Comparison of ENCODE assay signal across 5 cellular contexts in the genomic region with DNA sequence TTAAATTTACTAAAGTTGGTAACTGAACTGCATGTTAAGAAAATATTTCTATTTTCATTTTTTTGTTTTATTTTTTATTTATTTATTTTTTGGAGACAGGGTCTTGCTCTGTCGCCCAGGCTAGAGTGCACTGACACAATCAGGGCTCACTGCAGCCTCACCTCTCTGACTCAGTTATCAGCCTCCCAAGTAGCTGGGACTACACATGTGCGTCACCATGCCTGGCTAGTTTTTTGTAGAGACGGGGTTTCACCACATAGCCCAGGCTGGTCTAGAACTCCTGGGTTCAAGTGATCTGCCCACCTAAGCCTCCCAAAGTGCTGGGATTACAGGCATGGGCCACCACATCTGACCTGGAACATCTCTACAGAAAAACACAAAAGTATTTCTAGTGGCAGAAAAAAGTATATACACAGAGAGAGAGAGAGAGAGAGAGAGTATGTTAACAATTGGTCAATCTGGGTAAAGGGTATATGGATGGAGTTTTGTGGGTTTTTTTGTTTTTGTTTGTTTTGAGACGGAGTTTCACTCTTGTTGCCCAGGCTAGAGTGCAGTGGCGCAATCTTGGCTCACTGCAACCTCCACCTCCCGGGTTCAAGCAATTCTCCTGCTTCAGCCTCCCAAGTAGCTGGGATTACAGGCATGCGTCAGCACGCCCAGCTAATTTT. TPM values are rescaled to one million over a fixed set of nuclear protein-coding genes. Genes with fewer than 3 reads are reported as not detected.
DNase-seq lines count a peak whose midpoint lies in the region; ATAC-seq, FAIRE-seq and TF ChIP-seq lines count a peak whose summit lies in the region.
"Not testable (repeated sequence)": the region's sequence is repeated elsewhere in the genome, so short reads cannot be mapped to it uniquely, and the experiment has no call there.

No MANE protein-coding gene starts in this region.

- not testable (repeated sequence) for H3K27me3 Mint-ChIP-seq in WTC11 (ENCODE audit: low read depth); activated T-cell treated with anti-CD3 and anti-CD28 coated beads, Interleukin-2, amount 50 U/mL, for 72 hours (ENCODE audit: low read depth); neural crest cell (ENCODE audit: low read depth)

- H4K20me1 ChIP-seq in K562 (replicated peaks; ENCODE audit: control insufficient read depth, insufficient read depth, low read length) = not testable (repeated sequence)

- not testable (repeated sequence) for H3K9me3 ChIP-seq in K562 (replicated peaks; ENCODE audit: control insufficient read depth, insufficient read depth, low read depth, low read length)

- TF ChIP-seq POLR2A in K562 (conservative IDR thresholded peaks at IDR 0.05) = not testable (repeated sequence)

- not testable (repeated sequence) for TF ChIP-seq EP300 in K562 (IDR thresholded peaks at IDR 0.05; ENCODE audit: low read length)

- not testable (repeated sequence) for H3K4me2 ChIP-seq in K562 (ENCODE audit: insufficient read depth, low read length)

- not testable (repeated sequence) for H3K4me3 ChIP-seq in K562

- BruUV-seq in K562 (replicated peaks; lab: Mats Ljungman, UMichigan) = not testable (repeated sequence)

- H3K4me3 Mint-ChIP-seq in WTC11; activated T-cell treated with anti-CD3 and anti-CD28 coated beads, Interleukin-2, amount 50 U/mL, for 72 hours: not testable (repeated sequence)
- H3K4me3 Mint-ChIP-seq in neural crest cell = peak overlapping the region; percentile 23

- not testable (repeated sequence) for H3K9ac ChIP-seq in K562 (ENCODE audit: insufficient read depth in 1 of 2, low read depth in 2 of 2, low read length in 2 of 2)

- not testable (repeated sequence) for ATAC-seq in WTC11; activated T-cell treated with anti-CD3 and anti-CD28 coated beads, Interleukin-2, amount 50 U/mL, for 72 hours (replicated peaks in 1 of 2)
- peak; percentile 39; the same call in 1 of the 3 replicates for ATAC-seq in K562
- ATAC-seq in left lobe of liver = peak; percentile 70

- not testable (repeated sequence) for H3K9me3 Mint-ChIP-seq in WTC11; activated T-cell treated with anti-CD3 and anti-CD28 coated beads, Interleukin-2, amount 50 U/mL, for 72 hours; neural crest cell

- CTCF ChIA-PET in WTC11 (lab: Charles Lee); K562 (lab: Yijun Ruan, JAX; ENCODE audit: low intra/inter-chr PET ratio): not testable (repeated sequence)

- H3K36me3 Mint-ChIP-seq in WTC11; activated T-cell treated with anti-CD3 and anti-CD28 coated beads, Interleukin-2, amount 50 U/mL, for 72 hours (ENCODE audit: insufficient read depth in 2 of 2); neural crest cell (ENCODE audit: low read depth): not testable (repeated sequence)

- not testable (repeated sequence) for TF ChIP-seq RAD21 in K562 (CRISPR knock-in tag; conservative IDR thresholded peaks at IDR 0.05 in 1 of 2, IDR thresholded peaks at IDR 0.05 in 1 of 2)

- intact Hi-C loops in K562 (cut with micrococcal nuclease) = not testable (repeated sequence)

- not testable (repeated sequence) for FAIRE-seq in K562 (lab: Jason Lieb, UNC)

- H3K27ac Mint-ChIP-seq in WTC11; neural crest cell (ENCODE audit: unreplicated experiment): not testable (repeated sequence)
- peak overlapping the region; percentile 79 for H3K27ac Mint-ChIP-seq in activated T-cell treated with anti-CD3 and anti-CD28 coated beads, Interleukin-2, amount 50 U/mL, for 72 hours

- H3K9me1 ChIP-seq in K562 (ENCODE audit: control insufficient read depth, insufficient read depth, low read length) = not testable (repeated sequence)

- in situ Hi-C loops in K562 (cut with MboI) = not testable (repeated sequence)

- H2AFZ ChIP-seq in K562 (ENCODE audit: low read depth, low read length) = not testable (repeated sequence)

- not testable (repeated sequence) for TF ChIP-seq CTCF in WTC11 (IDR thresholded peaks at IDR 0.05); K562 (IDR thresholded peaks at IDR 0.05 in 2 of 3, conservative IDR thresholded peaks at IDR 0.05 in 1 of 3; ENCODE audit: insufficient read depth in 2 of 3, low read depth in 1 of 3, low read length in 3 of 3); neural crest cell (conservative IDR thresholded peaks at IDR 0.05)

- POLR2A ChIA-PET in WTC11 (lab: Charles Lee); K562 (lab: Yijun Ruan, JAX): not testable (repeated sequence)

- peaks cover 62% of the 10 kb centered on the region for H3K79me2 ChIP-seq in K562 (ENCODE audit: control insufficient read depth, insufficient read depth, low read length)

- H3K4me1 ChIP-seq in K562 (replicated peaks in 1 of 2; ENCODE audit: control insufficient read depth in 2 of 2, insufficient read depth in 2 of 2, low read length in 2 of 2) = not testable (repeated sequence)

- H3K27me3 ChIP-seq in K562 (ENCODE audit: control insufficient read depth in 2 of 2, insufficient read depth in 2 of 2, low read length in 2 of 2) = not testable (repeated sequence)

- not testable (repeated sequence) for H3K27ac ChIP-seq in K562 (ENCODE audit: extremely low read depth, low read depth, low read length)

- peaks cover 40% of the 10 kb centered on the region; the same call in 2 of the 3 replicates for H3K36me3 ChIP-seq in K562 (ENCODE audit: control insufficient read depth, insufficient read depth, low read length)

- DNase-seq in WTC11 (ENCODE audit: low spot score); activated T-cell treated with anti-CD3 and anti-CD28 coated beads, Interleukin-2, amount 50 U/mL, for 72 hours; K562 (ENCODE audit: extremely low read depth in 1 of 4, low spot score in 3 of 4); left lobe of liver (ENCODE audit: low spot score); neural crest cell (ENCODE audit: low read depth, low spot score): not testable (repeated sequence)

- WGBS in K562 (ENCODE audit: insufficient coverage, low coverage, missing lambda C conversion rate) = 96% methylated on average over 6 of the region's 8 CpGs

- not testable (repeated sequence) for H3K4me1 Mint-ChIP-seq in WTC11, neural crest cell
- peaks cover 49% of the 10 kb centered on the region for H3K4me1 Mint-ChIP-seq in activated T-cell treated with anti-CD3 and anti-CD28 coated beads, Interleukin-2, amount 50 U/mL, for 72 hours (ENCODE audit: low read depth)

TF ChIP-seq in WTC11, 78 proteins besides CTCF, POLR2A, EP300 and RAD21:
- TF ChIP-seq ZNF121 (CRISPR knock-in tag; IDR thresholded peaks at IDR 0.05) = 0 out of 2 replicates have a peak, but pooled peaks have one; percentile 25

RNA-seq across cellular contexts. Expression of a gene that starts 5.8 kb away (rescaled TPM):
- 21.6 to 24.3 TPM (median 23.8 TPM) in 3 replicates for total RNA-seq in WTC11 (2021)
- 10 to 100 TPM; 28.7 to 35.3 TPM for total RNA-seq in activated T-cell treated with anti-CD3 and anti-CD28 coated beads, Interleukin-2, amount 50 U/mL, for 72 hours
- total RNA-seq in K562 (2011; cell fraction: chromatin; rRNA removed; ENCODE audit: low replicate concordance) = 41.3 and 96.7 TPM in 2 replicates
- total RNA-seq in K562 (2011; cell fraction: nucleolus; rRNA removed) = 50.5 and 53.5 TPM in 2 replicates
- 74.2 and 89.5 TPM in 2 replicates for total RNA-seq in K562 (2011; cell fraction: nucleoplasm; rRNA removed)
- 49.6 and 56.7 TPM in 2 replicates for total RNA-seq in K562 (2014; rRNA removed)
- total RNA-seq in K562 (2014; rRNA removed; fragmentation: Illumina TruSeq; extraction: Trizol) = 42.3 and 44.8 TPM in 2 replicates
- total RNA-seq in K562 (2015; rRNA removed; fragmentation: Illumina TruSeq; extraction: Trizol) = 40.3 and 45.5 TPM in 2 replicates
- total RNA-seq in K562 (2021) = 24.5 and 24.8 TPM in 2 replicates
- polyA plus RNA-seq in K562 (2011; rRNA removed) = 42.6 and 52.2 TPM in 2 replicates
- polyA plus RNA-seq in K562 (2011; cell fraction: cytosol; rRNA removed) = 34.1 and 44.1 TPM in 2 replicates
- polyA plus RNA-seq in K562 (2011; cell fraction: nucleus; rRNA removed) = 27.5 and 32.8 TPM in 2 replicates
- polyA plus RNA-seq in K562 (2012) = 34.1 and 37.7 TPM in 2 replicates
- 32.3 and 34.7 TPM in 2 replicates for polyA plus RNA-seq in K562 (2014; fragmentation: Illumina TruSeq; extraction: Trizol)
- 10 to 100 TPM; 47.7 to 53.3 TPM for polyA plus RNA-seq in K562 (2014; fragmentation: Nextera tagmentation; extraction: Ambion mirVana)
- 65.2 TPM in 2 replicates for polyA plus RNA-seq in K562 (2014; rRNA removed)
- polyA minus RNA-seq in K562 (2011; rRNA and poly(A)+ RNA removed) = 27.9 and 33.5 TPM in 2 replicates
- 9.4 and 16.2 TPM in 2 replicates for polyA minus RNA-seq in K562 (2011; cell fraction: cytosol; rRNA and poly(A)+ RNA removed)
- 34.3 and 47.2 TPM in 2 replicates for polyA minus RNA-seq in K562 (2011; cell fraction: nucleus; rRNA and poly(A)+ RNA removed)
- total RNA-seq in left lobe of liver = 14.4 TPM
- total RNA-seq in neural crest cell = 19.3 and 23.9 TPM in 2 replicates

RNA-seq across cellular contexts. Expression of a gene that starts 23.1 kb away (rescaled TPM):
- total RNA-seq in WTC11 (2021) (52.4 to 57.9 TPM (median 56.8 TPM) in 3 replicates), K562 (2014; rRNA removed) (not detected in 2 replicates), K562 (2014; rRNA removed; fragmentation: Illumina TruSeq; extraction: Trizol) (not detected in 2 replicates), K562 (2015; rRNA removed; fragmentation: Illumina TruSeq; extraction: Trizol) (not detected in 2 replicates), K562 (2021) (0.22 and 0.47 TPM in 2 replicates), left lobe of liver (33.4 TPM), neural crest cell (3.9 and 4.9 TPM in 2 replicates)
- 10 to 100 TPM; 21.6 to 25.3 TPM for total RNA-seq in activated T-cell treated with anti-CD3 and anti-CD28 coated beads, Interleukin-2, amount 50 U/mL, for 72 hours
- total RNA-seq in K562 (2011; cell fraction: chromatin; rRNA removed; ENCODE audit: low replicate concordance) = not detected in 2 replicates
- total RNA-seq in K562 (2011; cell fraction: nucleolus; rRNA removed) = not detected in 2 replicates
- not detected in 2 replicates for total RNA-seq in K562 (2011; cell fraction: nucleoplasm; rRNA removed)
- polyA plus RNA-seq in K562 (2011; rRNA removed) (not detected in 2 replicates), K562 (2014; fragmentation: Illumina TruSeq; extraction: Trizol) (not detected in 2 replicates), K562 (2014; fragmentation: Nextera tagmentation; extraction: Ambion mirVana) (not detected), K562 (2014; rRNA removed) (not detected in 2 replicates)
- not detected in 2 replicates for polyA plus RNA-seq in K562 (2011; cell fraction: cytosol; rRNA removed)
- polyA plus RNA-seq in K562 (2011; cell fraction: nucleus; rRNA removed) = not detected in 2 replicates
- not detected in 2 replicates for polyA plus RNA-seq in K562 (2012)
- polyA minus RNA-seq in K562 (2011; rRNA and poly(A)+ RNA removed) = not detected in 2 replicates
- not detected in 2 replicates for polyA minus RNA-seq in K562 (2011; cell fraction: cytosol; rRNA and poly(A)+ RNA removed)
- polyA minus RNA-seq in K562 (2011; cell fraction: nucleus; rRNA and poly(A)+ RNA removed) = not detected in 2 replicates
